Comparison of ENCODE assay signal across 31 cellular contexts in genomic region chr17:21291357-21291756, GRCh38. TPM values are rescaled to one million over a fixed set of nuclear protein-coding genes. Genes with fewer than 3 reads are reported as not detected.
DNase-seq lines count a peak whose midpoint lies in the region; ATAC-seq and TF ChIP-seq lines count a peak whose summit lies in the region.
"Had no signal": no experiment of that assay in that cellular context is flagged by ENCODE, and none has a peak within 500 bp of the region (broad histone marks: within the 10 kb centered on the region; RNA-seq: fewer than 3 reads in every experiment).

No MANE protein-coding gene starts in this region.

- H3K4me3 ChIP-seq in osteoblast (ENCODE audit: insufficient read depth, low read length), result no peak overlapping the region
- H3K4me3 ChIP-seq: adrenal gland, body of pancreas, dorsolateral prefrontal cortex, ovary, transverse colon had no signal

- no peaks in the 10 kb centered on the region for H3K27me3 ChIP-seq in osteoblast (ENCODE audit: insufficient read depth, low read length)
- H3K27me3 ChIP-seq: adrenal gland, body of pancreas, ovary, transverse colon had no signal

- no peak overlapping the region for H3K4me3 Mint-ChIP-seq in activated CD4-positive, alpha-beta memory T cell treated with anti-CD3 and anti-CD28 coated beads for 36 hours
- H3K4me3 Mint-ChIP-seq in activated CD4-positive, alpha-beta memory T cell treated with anti-CD3 and anti-CD28 coated beads, Interleukin-2, amount 10 ng/mL, durations not matched to agents 7 days and 5 days, result no peak overlapping the region
- H3K4me3 Mint-ChIP-seq in central memory CD8-positive, alpha-beta T cell, result no peak overlapping the region
- H3K4me3 Mint-ChIP-seq: nephron; stimulated activated memory B cell treated with anti-CD40 and anti-IgM and Interleukin-4, amounts not matched to agents 10 μg/mL and 1 μg/mL and 100 μg/mL, for 72 hours; T-helper 1 cell treated with Interleukin-12 subunit alpha and Interleukin-12 subunit beta and Interleukin-4 antibody, amounts not matched to agents 30 μg/mL and 1 μg/mL, for 36 hours had no signal

- TF ChIP-seq CTCF in osteoblast (IDR thresholded peaks at IDR 0.05; ENCODE audit: extremely low read depth, low read depth, low read length), result no peak

- H3K36me3 ChIP-seq in osteoblast (ENCODE audit: insufficient read depth, low read length), result peaks cover 37% of the 10 kb centered on the region
- H3K36me3 ChIP-seq: adrenal gland, ovary, transverse colon had no signal

- H3K27ac ChIP-seq in osteoblast (ENCODE audit: low read depth, low read length), result no peak overlapping the region
- H3K27ac ChIP-seq: 22Rv1, adrenal gland, ovary, transverse colon had no signal

- peaks cover 33% of the 10 kb centered on the region for H3K36me3 Mint-ChIP-seq in activated CD4-positive, alpha-beta memory T cell treated with anti-CD3 and anti-CD28 coated beads for 36 hours
- peaks cover 17% of the 10 kb centered on the region for H3K36me3 Mint-ChIP-seq in activated CD4-positive, alpha-beta memory T cell treated with anti-CD3 and anti-CD28 coated beads, Interleukin-2, amount 10 ng/mL, durations not matched to agents 7 days and 5 days (ENCODE audit: low read depth)
- peaks cover 31% of the 10 kb centered on the region for H3K36me3 Mint-ChIP-seq in central memory CD8-positive, alpha-beta T cell (ENCODE audit: insufficient read depth)

- no peak for ATAC-seq in central memory CD8-positive, alpha-beta T cell (replicated peaks; ENCODE audit: extremely low read depth, poor library complexity, severe bottlenecking)
- ATAC-seq: body of pancreas; left cardiac atrium; PC-3; SK-N-SH treated with all-trans-retinoic acid at 6 μM for 48 hours; stimulated activated memory B cell treated with anti-CD40 and anti-IgM and Interleukin-4, amounts not matched to agents 10 μg/mL and 1 μg/mL and 100 μg/mL, for 72 hours had no signal

- no peak for DNase-seq in activated CD4-positive, alpha-beta memory T cell treated with anti-CD3 and anti-CD28 coated beads for 36 hours
- DNase-seq in activated CD4-positive, alpha-beta memory T cell treated with anti-CD3 and anti-CD28 coated beads, Interleukin-2, amount 10 ng/mL, durations not matched to agents 7 days and 5 days, result no peak
- DNase-seq in G401 (ENCODE audit: low spot score) (peak; percentile 74), osteoblast (ENCODE audit: insufficient read length, low spot score, missing footprints) (peak; percentile 74), ecto neural progenitor cell (ENCODE audit: low spot score) (no peak)
- DNase-seq in central memory CD8-positive, alpha-beta T cell (ENCODE audit: low spot score in 2 of 2), result no peak
- no peak for DNase-seq in activated CD4-positive, alpha-beta T cell treated with anti-CD3 and anti-CD28 coated beads for 1 hour
- DNase-seq in activated CD4-positive, alpha-beta T cell treated with anti-CD3 and anti-CD28 coated beads for 48 hours, result no peak
- DNase-seq: activated CD4-positive, CD25-positive, alpha-beta regulatory T cell treated with anti-CD3 and anti-CD28 coated beads, Interleukin-2, amount 50 U/mL, for 72 hours; activated naive CD4-positive, alpha-beta T cell; activated T-cell treated with anti-CD3 and anti-CD28 coated beads for 4 hours; GOT3; hippocampal formation; Karpas-422; left cardiac atrium; NCI-H1417; NCI-H2029; NCI-H2227 treated with DMSO at 0.1 percent for 48 hours; NCI-H526; PC-3; Right ventricle myocardium superior; transverse colon had no signal

- no peaks in the 10 kb centered on the region for H3K9me3 ChIP-seq in osteoblast (ENCODE audit: low read depth, low read length)
- H3K9me3 ChIP-seq: adrenal gland, body of pancreas, ovary, transverse colon had no signal

- peak overlapping the region; percentile 49 for H3K27ac Mint-ChIP-seq in activated CD4-positive, alpha-beta memory T cell treated with anti-CD3 and anti-CD28 coated beads for 36 hours
- H3K27ac Mint-ChIP-seq in activated CD4-positive, alpha-beta memory T cell treated with anti-CD3 and anti-CD28 coated beads, Interleukin-2, amount 10 ng/mL, durations not matched to agents 7 days and 5 days, result no peak overlapping the region
- H3K27ac Mint-ChIP-seq in central memory CD8-positive, alpha-beta T cell (ENCODE audit: low read depth), result peak overlapping the region; percentile 96
- H3K27ac Mint-ChIP-seq: nephron had no signal

- H2AFZ ChIP-seq in osteoblast (ENCODE audit: low read length), result no peak overlapping the region

- POLR2A ChIA-PET in activated CD4-positive, alpha-beta memory T cell treated with anti-CD3 and anti-CD28 coated beads for 36 hours (lab: Charles Lee), result no interaction called here
- POLR2A ChIA-PET in activated CD4-positive, alpha-beta memory T cell treated with anti-CD3 and anti-CD28 coated beads, Interleukin-2, amount 10 ng/mL, durations not matched to agents 7 days and 5 days (lab: Charles Lee), result no interaction called here

- in situ Hi-C loops in G401 (cut with HindIII; ENCODE audit: low sequenced_read_pairs), result no loop called here

- H3K4me1 ChIP-seq in osteoblast (ENCODE audit: insufficient read depth, low read length), result peaks cover 38% of the 10 kb centered on the region

- H4K20me1 ChIP-seq in osteoblast (ENCODE audit: insufficient read depth, low read length), result peaks cover 90% of the 10 kb centered on the region

- H3K4me2 ChIP-seq in osteoblast (ENCODE audit: insufficient read depth, low read length), result no peak overlapping the region

- peaks cover 60% of the 10 kb centered on the region for H3K4me1 Mint-ChIP-seq in activated CD4-positive, alpha-beta memory T cell treated with anti-CD3 and anti-CD28 coated beads for 36 hours (ENCODE audit: low read depth)
- H3K4me1 Mint-ChIP-seq in activated CD4-positive, alpha-beta memory T cell treated with anti-CD3 and anti-CD28 coated beads, Interleukin-2, amount 10 ng/mL, durations not matched to agents 7 days and 5 days, result peaks cover 39% of the 10 kb centered on the region
- peaks cover 73% of the 10 kb centered on the region for H3K4me1 Mint-ChIP-seq in central memory CD8-positive, alpha-beta T cell

- intact Hi-C loops in activated CD4-positive, alpha-beta memory T cell treated with anti-CD3 and anti-CD28 coated beads for 36 hours (cut with micrococcal nuclease), result no loop called here

- peaks cover 2% of the 10 kb centered on the region for H3K27me3 Mint-ChIP-seq in activated CD4-positive, alpha-beta memory T cell treated with anti-CD3 and anti-CD28 coated beads for 36 hours
- no peaks in the 10 kb centered on the region for H3K27me3 Mint-ChIP-seq in activated CD4-positive, alpha-beta memory T cell treated with anti-CD3 and anti-CD28 coated beads, Interleukin-2, amount 10 ng/mL, durations not matched to agents 7 days and 5 days
- no peaks in the 10 kb centered on the region for H3K27me3 Mint-ChIP-seq in central memory CD8-positive, alpha-beta T cell

- CTCF ChIA-PET in activated CD4-positive, alpha-beta memory T cell treated with anti-CD3 and anti-CD28 coated beads for 36 hours (lab: Charles Lee), result no interaction called here
- CTCF ChIA-PET in activated CD4-positive, alpha-beta memory T cell treated with anti-CD3 and anti-CD28 coated beads, Interleukin-2, amount 10 ng/mL, durations not matched to agents 7 days and 5 days (lab: Charles Lee), result no interaction called here

- H3K9me3 Mint-ChIP-seq in activated CD4-positive, alpha-beta memory T cell treated with anti-CD3 and anti-CD28 coated beads for 36 hours, result peaks cover 7% of the 10 kb centered on the region
- peaks cover 10% of the 10 kb centered on the region for H3K9me3 Mint-ChIP-seq in activated CD4-positive, alpha-beta memory T cell treated with anti-CD3 and anti-CD28 coated beads, Interleukin-2, amount 10 ng/mL, durations not matched to agents 7 days and 5 days
- peaks cover 8% of the 10 kb centered on the region for H3K9me3 Mint-ChIP-seq in central memory CD8-positive, alpha-beta T cell
- H3K9me3 Mint-ChIP-seq: stimulated activated memory B cell treated with anti-CD40 and anti-IgM and Interleukin-4, amounts not matched to agents 10 μg/mL and 1 μg/mL and 100 μg/mL, for 72 hours had no signal

- peaks cover 99% of the 10 kb centered on the region for H3K79me2 ChIP-seq in osteoblast (ENCODE audit: insufficient read depth, low read length)

RNA-seq across cellular contexts. Expression of gene MAP2K3, which starts 6.8 kb away (rescaled TPM):
- 100 to 1,000 TPM; 132 to 134 TPM for total RNA-seq in activated CD4-positive, alpha-beta memory T cell treated with anti-CD3 and anti-CD28 coated beads for 36 hours
- 10 to 100 TPM; 74.2 to 76.0 TPM for total RNA-seq in activated CD4-positive, alpha-beta memory T cell treated with anti-CD3 and anti-CD28 coated beads, Interleukin-2, amount 10 ng/mL, durations not matched to agents 7 days and 5 days
- total RNA-seq in G401 (2014; rRNA removed; shearing (Covaris generic)), result 35.2 and 37.9 TPM in 2 replicates
- 24.5 and 27.5 TPM in 2 replicates for total RNA-seq in osteoblast

RNA-seq across cellular contexts. Expression of gene NATD1, which starts 38.1 kb away (rescaled TPM):
- 1 to 10 TPM; 3.0 to 3.2 TPM for total RNA-seq in activated CD4-positive, alpha-beta memory T cell treated with anti-CD3 and anti-CD28 coated beads for 36 hours
- total RNA-seq in activated CD4-positive, alpha-beta memory T cell treated with anti-CD3 and anti-CD28 coated beads, Interleukin-2, amount 10 ng/mL, durations not matched to agents 7 days and 5 days, result 1 to 10 TPM; 7.2 to 8.3 TPM
- total RNA-seq in G401 (2014; rRNA removed; shearing (Covaris generic)), result 3.4 TPM in 2 replicates
- total RNA-seq in osteoblast, result 13.0 and 15.2 TPM in 2 replicates

Comparison
In these comparisons a context has a peak if more than half of its experiments do, and no peak if none do; other contexts are left out.
1. DNase-seq: peak in G401 (single experiment) and osteoblast (single experiment); none in activated CD4-positive, alpha-beta memory T cell treated with anti-CD3 and anti-CD28 coated beads for 36 hours (single experiment), activated CD4-positive, alpha-beta memory T cell treated with anti-CD3 and anti-CD28 coated beads, Interleukin-2, amount 10 ng/mL, durations not matched to agents 7 days and 5 days (single experiment), central memory CD8-positive, alpha-beta T cell (0 of 2), activated CD4-positive, alpha-beta T cell treated with anti-CD3 and anti-CD28 coated beads for 1 hour (single experiment), ecto neural progenitor cell (single experiment) and activated CD4-positive, alpha-beta T cell treated with anti-CD3 and anti-CD28 coated beads for 48 hours (single experiment).